ENCODE assay signal across 17 cellular contexts in the genomic region with DNA sequence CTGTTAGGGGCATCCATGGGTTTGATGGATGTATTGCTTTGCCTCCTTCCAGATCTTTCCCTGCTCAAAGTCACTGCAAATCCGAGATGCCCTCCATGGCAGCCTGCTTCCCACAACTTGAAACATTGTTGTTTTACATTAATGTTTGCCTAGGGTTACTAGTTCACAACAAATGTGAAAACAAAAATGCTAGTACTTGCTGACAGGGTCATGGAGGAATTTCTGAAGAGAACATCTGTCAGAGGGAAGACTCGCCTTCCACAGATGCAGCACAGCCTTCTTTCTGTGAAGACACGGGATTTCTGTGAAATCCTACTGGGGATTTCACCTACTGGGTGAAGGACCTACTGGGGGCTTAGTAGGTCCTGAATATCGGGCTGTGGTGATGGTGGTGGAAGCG.
DNase-seq lines count a peak whose midpoint lies in the region; TF ChIP-seq lines count a peak whose summit lies in the region.
"Had no signal": no experiment of that assay in that cellular context is flagged by ENCODE, and none has a peak within 500 bp of the region (broad histone marks: within the 10 kb centered on the region; RNA-seq: fewer than 3 reads in every experiment).

No MANE protein-coding gene starts in this region.

- WGBS in hepatocyte (ENCODE audit: low lambda C conversion rate, missing lambda C conversion rate): 58% methylated on average over 5 of the region's 5 CpGs

- H3K27me3 Mint-ChIP-seq in Caco-2 (ENCODE audit: insufficient read depth, unreplicated experiment): no peaks in the 10 kb centered on the region
- H3K27me3 Mint-ChIP-seq: CD4-positive, CD25-positive, alpha-beta regulatory T cell had no signal

- H2AFZ ChIP-seq in hepatocyte: no peak overlapping the region

- H3K9me2 ChIP-seq in hepatocyte (replicated peaks; ENCODE audit: insufficient read depth): no peaks in the 10 kb centered on the region

- no peak for TF ChIP-seq CTCF in Caco-2 (IDR thresholded peaks at IDR 0.05; ENCODE audit: insufficient read depth in 1 of 2, low read depth in 1 of 2, low read length in 1 of 2, severe bottlenecking in 1 of 2, unreplicated experiment in 1 of 2)
- no peak for TF ChIP-seq CTCF in hepatocyte (IDR thresholded peaks at IDR 0.05; ENCODE audit: poor library complexity)

- H3K4me3 Mint-ChIP-seq in Caco-2 (ENCODE audit: unreplicated experiment): no peak overlapping the region
- H3K4me3 Mint-ChIP-seq: CD4-positive, CD25-positive, alpha-beta regulatory T cell had no signal

- H4K20me1 ChIP-seq in hepatocyte (ENCODE audit: insufficient read depth, poor library complexity, severe bottlenecking): no peaks in the 10 kb centered on the region

- H3K36me3 ChIP-seq in Caco-2 (ENCODE audit: control insufficient read depth, insufficient read depth, low read length): no peaks in the 10 kb centered on the region
- no peaks in the 10 kb centered on the region for H3K36me3 ChIP-seq in hepatocyte (replicated peaks; ENCODE audit: insufficient read depth, low read depth)

- no peak for DNase-seq in Caco-2
- peak; percentile 76 for DNase-seq in LHCN-M2 (ENCODE audit: low read depth)
- no peak for DNase-seq in hepatocyte (ENCODE audit: low spot score)
- peak; percentile 61 for DNase-seq in renal cortical epithelial cell (ENCODE audit: low read depth)
- DNase-seq in NK-92 treated with Interleukin-12 subunit alpha and Interleukin-12 subunit beta, amount 100 ng/mL, for 24 hours (lab: John Stamatoyannopoulos, UW): no peak
- DNase-seq in COLO668 (lab: John Stamatoyannopoulos, UW; ENCODE audit: unreplicated experiment): no peak
- DNase-seq in cerebellar cortex (ENCODE audit: low spot score): no peak
- DNase-seq: Calu3; CD4-positive, CD25-positive, alpha-beta regulatory T cell; KBM-7; NCI-H1436; NCI-H2029; NCI-H2171; NCI-H446 treated with DMSO at 0.1 percent for 48 hours; OCI-M1; RPMI8226; SIG-M5 had no signal

- H3K9me3 ChIP-seq in Caco-2 (peaks cover 8% of the 10 kb centered on the region), hepatocyte (ENCODE audit: low read depth) (peaks cover 4% of the 10 kb centered on the region)

- H3K9me3 Mint-ChIP-seq in Caco-2 (ENCODE audit: unreplicated experiment): peaks cover 38% of the 10 kb centered on the region

- POLR2A ChIA-PET in Caco-2 (lab: Charles Lee): no interaction called here

- peak overlapping the region; percentile 37 for H3K27ac Mint-ChIP-seq in Caco-2 (ENCODE audit: unreplicated experiment)
- H3K27ac Mint-ChIP-seq: CD4-positive, CD25-positive, alpha-beta regulatory T cell had no signal

- H3K27ac ChIP-seq in hepatocyte: peak overlapping the region; percentile 10

- H3K4me1 ChIP-seq in Caco-2 (peaks cover 49% of the 10 kb centered on the region), hepatocyte (ENCODE audit: insufficient read depth) (peaks cover 17% of the 10 kb centered on the region)

- intact Hi-C loops in Caco-2 (cut with micrococcal nuclease; ENCODE audit: unreplicated experiment): no loop called here

- BruUV-seq in Caco-2 (replicated peaks; lab: Mats Ljungman, UMichigan): no TSS peak

- no peak overlapping the region for H3K4me2 ChIP-seq in hepatocyte

- H3K36me3 Mint-ChIP-seq in Caco-2 (ENCODE audit: insufficient read depth, unreplicated experiment): peaks cover 11% of the 10 kb centered on the region
- H3K36me3 Mint-ChIP-seq: CD4-positive, CD25-positive, alpha-beta regulatory T cell had no signal

- CTCF ChIA-PET in Caco-2 (lab: Charles Lee): no interaction called here

- H3K79me2 ChIP-seq in hepatocyte: no peaks in the 10 kb centered on the region

- H3K27me3 ChIP-seq in Caco-2 (replicated peaks; ENCODE audit: control insufficient read depth, insufficient read depth, low read length) (no peaks in the 10 kb centered on the region), hepatocyte (no peaks in the 10 kb centered on the region)

- peaks cover 73% of the 10 kb centered on the region for H3K4me1 Mint-ChIP-seq in Caco-2 (ENCODE audit: low read depth, unreplicated experiment)
- H3K4me1 Mint-ChIP-seq: CD4-positive, CD25-positive, alpha-beta regulatory T cell had no signal

- H3K4me3 ChIP-seq in Caco-2 (ENCODE audit: low read depth, low read length) (no peak overlapping the region), hepatocyte (no peak overlapping the region)

Comparison
In these comparisons a context has a peak if more than half of its experiments do, and no peak if none do; other contexts are left out.
1. DNase-seq: peak in LHCN-M2 (single experiment) and renal cortical epithelial cell (single experiment); none in Caco-2 (0 of 2), hepatocyte (single experiment), NK-92 treated with Interleukin-12 subunit alpha and Interleukin-12 subunit beta, amount 100 ng/mL, for 24 hours (single experiment), COLO668 (single experiment) and cerebellar cortex (single experiment).